Comparison of ENCODE assay signal across 8 cellular contexts in genomic region chr1:173476664-173477285, GRCh38. TPM values are rescaled to one million over a fixed set of nuclear protein-coding genes. Genes with fewer than 3 reads are reported as not detected.
DNase-seq lines count a peak whose midpoint lies in the region; ATAC-seq, FAIRE-seq and TF ChIP-seq lines count a peak whose summit lies in the region.

No MANE protein-coding gene starts in this region.

- no peaks in the 10 kb centered on the region for H3K27me3 Mint-ChIP-seq in central memory CD8-positive, alpha-beta T cell

- H3K4me3 Mint-ChIP-seq in central memory CD8-positive, alpha-beta T cell: peak overlapping the region; percentile 85

- H3K4me3 ChIP-seq in kidney (ENCODE audit: low read length in 2 of 2): peak overlapping the region; percentile 80 to 91

- ATAC-seq in GM19035 (IDR thresholded peaks at IDR 0.05; ENCODE audit: unreplicated experiment) (peak; percentile 97), HG03280 (IDR thresholded peaks at IDR 0.05; ENCODE audit: unreplicated experiment) (peak; percentile 98)
- ATAC-seq in central memory CD8-positive, alpha-beta T cell (replicated peaks; ENCODE audit: extremely low read depth, poor library complexity, severe bottlenecking): peak; percentile 91

- peaks cover 19% of the 10 kb centered on the region for H3K36me3 Mint-ChIP-seq in central memory CD8-positive, alpha-beta T cell (ENCODE audit: insufficient read depth)

- H3K4me1 ChIP-seq in kidney (ENCODE audit: control insufficient read depth in 1 of 2, insufficient read depth in 1 of 2, low read depth in 1 of 2, low read length in 2 of 2): peaks cover 24 to 30% of the 10 kb centered on the region in 2 donors

- FAIRE-seq in kidney (lab: Jason Lieb, UNC): no peak

- peak; percentile 97 for DNase-seq in AG20443 (ENCODE audit: low spot score)
- peak; percentile 90 for DNase-seq in NCI-H345 (lab: John Stamatoyannopoulos, UW)
- peak; percentile 47 to 79 (median 76) for DNase-seq in activated CD4-positive, CD25-positive, alpha-beta regulatory T cell (lab: John Stamatoyannopoulos, UW)
- DNase-seq in central memory CD8-positive, alpha-beta T cell (ENCODE audit: low spot score in 2 of 2): peak; percentile 62 to 81
- peak; percentile 98 for DNase-seq in kidney
- peak; percentile 68 to 75 for DNase-seq in stimulated activated CD4-positive, alpha-beta T cell treated with anti-CD3 and anti-CD28 coated beads, Interleukin-15, amount 100 ng/mL, for 1 hour (ENCODE audit: low read depth in 1 of 2, low spot score in 1 of 2)

- H3K4me1 Mint-ChIP-seq in central memory CD8-positive, alpha-beta T cell: peaks cover 58% of the 10 kb centered on the region

- H3K9me3 Mint-ChIP-seq in central memory CD8-positive, alpha-beta T cell: no peaks in the 10 kb centered on the region

- peak overlapping the region; percentile 83 to 87 for H3K9ac ChIP-seq in kidney (ENCODE audit: low read length in 2 of 2)

- H3K27ac ChIP-seq in kidney (ENCODE audit: low read depth in 2 of 2, low read length in 2 of 2): peak overlapping the region; percentile 92 to 98

- peaks cover 7 to 12% of the 10 kb centered on the region in 2 donors for H3K36me3 ChIP-seq in kidney (ENCODE audit: control insufficient read depth in 1 of 2, insufficient read depth in 2 of 2, low read length in 2 of 2)

- H3K27ac Mint-ChIP-seq in central memory CD8-positive, alpha-beta T cell (ENCODE audit: low read depth): peak overlapping the region; percentile 88

- no peaks in the 10 kb centered on the region for H3K9me3 ChIP-seq in kidney (ENCODE audit: control insufficient read depth in 1 of 2, low read length in 2 of 2)

- no peak for TF ChIP-seq CTCF in kidney (IDR thresholded peaks at IDR 0.05; ENCODE audit: borderline replicate concordance, extremely low read depth, insufficient read depth)

- intact Hi-C loops in kidney (cut with DNase I): no loop called here

RNA-seq across cellular contexts. Expression of gene PRDX6, which starts 0.4 kb away (rescaled TPM):
- 280 TPM for total RNA-seq in kidney
- polyA plus RNA-seq in kidney (ENCODE audit: insufficient read depth, low read depth, low replicate concordance): 563 TPM

Comparison
In these comparisons a context has a peak if more than half of its experiments do, and no peak if none do; other contexts are left out.
1. Peak in every context shown above with its lines: DNase-seq, ATAC-seq, H3K4me3 ChIP-seq and H3K27ac ChIP-seq.